In the genomic region with DNA sequence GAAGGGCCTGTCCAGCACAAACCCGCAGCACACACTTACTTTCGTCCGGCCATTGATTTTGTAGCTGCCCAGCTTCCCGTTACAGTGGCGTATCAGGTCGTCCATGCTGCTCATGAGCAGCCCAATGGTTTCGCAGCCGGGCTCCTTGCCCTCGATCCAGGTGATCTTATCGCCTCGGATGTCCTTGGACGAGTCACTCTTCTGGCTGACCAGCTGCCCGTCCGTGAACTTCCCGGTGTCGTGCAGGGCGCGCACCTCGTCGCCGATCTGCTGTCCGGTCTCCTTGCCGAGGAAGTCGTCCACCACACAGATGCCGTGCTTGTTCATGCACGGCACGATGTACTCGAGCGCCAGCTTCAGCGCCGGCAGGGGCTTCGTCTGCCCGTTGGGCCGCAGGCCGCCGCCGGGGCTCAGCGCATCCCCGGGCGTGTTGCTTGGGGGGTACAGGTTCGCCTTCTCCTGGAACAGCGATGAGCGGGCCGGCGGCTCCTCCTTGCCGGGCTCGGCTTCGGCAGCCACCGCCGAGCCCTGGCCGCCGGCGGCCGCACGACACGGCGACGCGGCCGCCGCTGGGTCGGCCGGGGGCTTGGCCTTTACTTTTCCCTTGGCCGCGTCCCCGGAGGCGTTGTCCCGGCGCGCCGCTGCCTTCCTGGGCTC, we compare ENCODE assay signal across 8 cellular contexts. TPM values are rescaled to one million over a fixed set of nuclear protein-coding genes. Genes with fewer than 3 reads are reported as not detected.
DNase-seq lines count a peak whose midpoint lies in the region; ATAC-seq and TF ChIP-seq lines count a peak whose summit lies in the region.

No MANE protein-coding gene starts in this region.

- peak overlapping the region; percentile 98 for H3K23ac ChIP-seq in neuronal stem cell (ENCODE audit: low read depth, low read length, poor library complexity)

- no TSS peak for BruUV-seq in PC-3 (replicated peaks; lab: Mats Ljungman, UMichigan)

- H3K27me3 ChIP-seq in PC-3 (ENCODE audit: low read length) = no peaks in the 10 kb centered on the region
- peaks cover 0 to 24% (median 0%) of the 10 kb centered on the region in 3 experiments for H3K27me3 ChIP-seq in neuronal stem cell (ENCODE audit: control insufficient read depth in 3 of 3, insufficient read depth in 3 of 3, low read depth in 1 of 3, low read length in 3 of 3)

- no peaks in the 10 kb centered on the region for H3F3A ChIP-seq in PC-3 (ENCODE audit: low read length, unreplicated experiment)

- H2BK120ac ChIP-seq in neuronal stem cell (ENCODE audit: low read depth, low read length) = no peak overlapping the region

- WGBS in neuronal stem cell (ENCODE audit: extremely low coverage in 2 of 2, insufficient read length in 2 of 2, insufficient replicate concordance in 1 of 2), 2 donors = no CpG with 5 or more reads among the region's 71 CpGs
- WGBS in urinary bladder = under 1% methylated on average over 71 of the region's 71 CpGs

- H3K4me2 ChIP-seq in PC-3 (ENCODE audit: low read length) = peak overlapping the region; percentile 91
- peak overlapping the region; percentile 99 for H3K4me2 ChIP-seq in neuronal stem cell (ENCODE audit: insufficient read depth, low read length, poor library complexity, severe bottlenecking)

- H3K36me3 ChIP-seq in PC-3 (ENCODE audit: low read depth, low read length) (no peaks in the 10 kb centered on the region), neuronal stem cell (replicated peaks in 1 of 2; ENCODE audit: control insufficient read depth in 2 of 2, insufficient read depth in 2 of 2, low read length in 2 of 2) (peaks cover 0 to 11% of the 10 kb centered on the region in 2 donors), urinary bladder (ENCODE audit: insufficient read depth) (no peaks in the 10 kb centered on the region)

- peak overlapping the region; percentile 15 for H2AFZ ChIP-seq in PC-3 (ENCODE audit: low read length)
- H2AFZ ChIP-seq in neuronal stem cell (ENCODE audit: low read length) = peak overlapping the region; percentile 83

- no peaks in the 10 kb centered on the region for H3K9me2 ChIP-seq in PC-3 (replicated peaks; ENCODE audit: low read length)

- H2BK5ac ChIP-seq in neuronal stem cell (ENCODE audit: low read length) = no peak overlapping the region

- no peak overlapping the region for H4K91ac ChIP-seq in neuronal stem cell (ENCODE audit: low read depth, low read length, poor library complexity)

- peak overlapping the region; percentile 85 for H3K4me3 ChIP-seq in PC-3 (ENCODE audit: low read length)
- peak overlapping the region; percentile 67 to 82 for H3K4me3 ChIP-seq in neuronal stem cell (ENCODE audit: low read length in 2 of 2)
- H3K4me3 ChIP-seq in urinary bladder (ENCODE audit: low read depth, low read length) = peak overlapping the region; percentile 74

- no peak overlapping the region for H4K8ac ChIP-seq in neuronal stem cell (ENCODE audit: low read depth, low read length)

- DNase-seq in NK-92 treated with Interleukin-12 subunit alpha and Interleukin-12 subunit beta, amount 100 ng/mL, for 24 hours (lab: John Stamatoyannopoulos, UW) = peak; percentile 40
- DNase-seq in NK-92 (lab: John Stamatoyannopoulos, UW; ENCODE audit: unreplicated experiment) (no peak), PC-3 (peak; percentile 45), foreskin melanocyte (peak; percentile 42), neuronal stem cell (ENCODE audit: low spot score) (peak; percentile 48)
- DNase-seq in activated effector memory CD4-positive, alpha-beta T cell treated with Interleukin-2 at 50 U/mL for 16 hours = peak; percentile 34

- POLR2A ChIA-PET in PC-3 (lab: Charles Lee; ENCODE audit: unreplicated experiment) = interaction anchor here (0.6 kb wide), 1 partner anchor 9 kb away, joined by 3 read pairs; no protein-coding TSS in a partner anchor

- no peak for TF ChIP-seq CTCF in PC-3 (conservative IDR thresholded peaks at IDR 0.05; ENCODE audit: low read depth, low read length)

- H3K9ac ChIP-seq in PC-3 (ENCODE audit: low read length) (peak overlapping the region; percentile 66), neuronal stem cell (ENCODE audit: low read depth, low read length, poor library complexity) (peak overlapping the region; percentile 92)

- H4K20me1 ChIP-seq in PC-3 (ENCODE audit: low read length) = peaks cover 42% of the 10 kb centered on the region

- H2BK12ac ChIP-seq in neuronal stem cell (ENCODE audit: low read length) = no peak overlapping the region

- peak; percentile 15 for ATAC-seq in HG02973 (IDR thresholded peaks at IDR 0.05; ENCODE audit: unreplicated experiment)
- peak; percentile 2; the same call in 1 of the 2 replicates for ATAC-seq in PC-3

- no peak overlapping the region for H2BK15ac ChIP-seq in neuronal stem cell (ENCODE audit: low read length)

- H3K4me1 ChIP-seq in PC-3 (ENCODE audit: insufficient read depth, low read length) = peaks cover 49% of the 10 kb centered on the region
- H3K4me1 ChIP-seq in neuronal stem cell (ENCODE audit: control insufficient read depth in 2 of 2, insufficient read depth in 1 of 2, low read depth in 1 of 2, low read length in 2 of 2) = peaks cover 1 to 18% of the 10 kb centered on the region in 2 donors
- no peaks in the 10 kb centered on the region for H3K4me1 ChIP-seq in urinary bladder (ENCODE audit: insufficient read depth)

- peak overlapping the region; percentile 96 for H3K14ac ChIP-seq in neuronal stem cell (ENCODE audit: low read length)

- intact Hi-C loops in PC-3 (cut with micrococcal nuclease) = loop anchor here (5.0 kb wide), 1 partner anchor 161 kb away; no protein-coding TSS in a partner anchor

- H3K9me3 ChIP-seq in PC-3 (ENCODE audit: low read length) (no peaks in the 10 kb centered on the region), neuronal stem cell (replicated peaks in 1 of 2; ENCODE audit: control insufficient read depth in 2 of 2, insufficient read depth in 1 of 2, low read depth in 1 of 2, low read length in 2 of 2) (no peaks in the 10 kb centered on the region)

- H3K4ac ChIP-seq in neuronal stem cell (ENCODE audit: low read length) = no peak overlapping the region

- no peak overlapping the region for H2AK5ac ChIP-seq in neuronal stem cell (ENCODE audit: low read depth, low read length)

- peaks cover 56% of the 10 kb centered on the region for H3K79me2 ChIP-seq in PC-3 (ENCODE audit: low read length)

- H3K27ac ChIP-seq in PC-3 (ENCODE audit: low read length) (peak overlapping the region; percentile 40), neuronal stem cell (replicated peaks; ENCODE audit: low read length) (no peak overlapping the region), urinary bladder (ENCODE audit: low read depth) (peak overlapping the region; percentile 99)

- H3K18ac ChIP-seq in neuronal stem cell (ENCODE audit: low read length) = peak overlapping the region; percentile 89

- no peaks in the 10 kb centered on the region for H3K79me1 ChIP-seq in neuronal stem cell (ENCODE audit: low read depth, low read length)

- CTCF ChIA-PET in PC-3 (lab: Charles Lee) = interaction anchor here (0.6 to 0.7 kb wide), 2 partner anchors 36 to 43 kb away, joined by 3 read pairs; no protein-coding TSS in a partner anchor

RNA-seq across cellular contexts. Expression of a gene that starts 1.0 kb away (rescaled TPM):
- 37.0 and 44.9 TPM in 2 replicates for total RNA-seq in PC-3 (2014; rRNA removed)
- polyA plus RNA-seq in neuronal stem cell (2013, experiment 1 of 2) = 4.9 TPM
- 4.7 TPM for polyA plus RNA-seq in neuronal stem cell (2013, experiment 2 of 2)
- total RNA-seq in urinary bladder = 73.3 TPM
- 26.3 TPM for polyA plus RNA-seq in urinary bladder
